ENCODE assay signal across 8 cellular contexts in genomic region chr20:62237772-62238568, GRCh38. TPM values are rescaled to one million over a fixed set of nuclear protein-coding genes. Genes with fewer than 3 reads are reported as not detected.
DNase-seq lines count a peak whose midpoint lies in the region; ATAC-seq, FAIRE-seq and TF ChIP-seq lines count a peak whose summit lies in the region.

Gene OSBPL2, plus strand, starts transcription at chr20:62238521. Its CDS starts 17,664 bp downstream, at chr20:62256185.

- peak within 1 kb of the TSS in 2 of 4 donors; percentile 71 to 82 for H3K4me3 ChIP-seq in adrenal gland
- peak within 1 kb of the TSS; percentile 63 to 96 (median 79) for H3K4me3 ChIP-seq in heart left ventricle
- peak within 1 kb of the TSS; percentile 78 for H3K4me3 ChIP-seq in upper lobe of right lung

- ATAC-seq in HG02852 (IDR thresholded peaks at IDR 0.05; ENCODE audit: unreplicated experiment): peak; percentile 98
- ATAC-seq in heart left ventricle: peak; percentile 97 to 98 (median 98)
- peak; percentile 98 for ATAC-seq in upper lobe of right lung

- no peaks in the 10 kb centered on the region for H3K27me3 ChIP-seq in adrenal gland
- no peaks in the 10 kb centered on the region for H3K27me3 ChIP-seq in heart left ventricle
- H3K27me3 ChIP-seq in upper lobe of right lung: no peaks in the 10 kb centered on the region

- no peak for TF ChIP-seq CTCF in adrenal gland (IDR thresholded peaks at IDR 0.05)
- TF ChIP-seq CTCF in heart left ventricle (IDR thresholded peaks at IDR 0.05): no peak
- no peak for TF ChIP-seq CTCF in upper lobe of right lung (IDR thresholded peaks at IDR 0.05)

- H3K9me3 ChIP-seq in adrenal gland (replicated peaks in 1 of 3) (no peaks in the 10 kb centered on the region), heart left ventricle (peaks cover 0 to 3% (median 0%) of the 10 kb centered on the region in 12 donors), upper lobe of right lung (no peaks in the 10 kb centered on the region)

- no peaks in the 10 kb centered on the region for H3K36me3 ChIP-seq in adrenal gland (replicated peaks in 1 of 2)
- peaks cover 0 to 6% (median 0%) of the 10 kb centered on the region in 9 donors for H3K36me3 ChIP-seq in heart left ventricle
- H3K36me3 ChIP-seq in upper lobe of right lung: peaks cover 8% of the 10 kb centered on the region

- peak; percentile 100 for DNase-seq in GM12892 (ENCODE audit: insufficient read length)
- peak; percentile 99 for DNase-seq in NCI-H146 (lab: John Stamatoyannopoulos, UW)
- DNase-seq in T-helper 1 cell: peak; percentile 99 to 100 (median 100)
- DNase-seq in adrenal gland: peak; percentile 99 to 100 (median 99)
- DNase-seq in heart left ventricle: peak; percentile 97 to 100 (median 99)
- DNase-seq in posterior vena cava (ENCODE audit: low spot score): peak; percentile 100
- DNase-seq in upper lobe of right lung: peak; percentile 100

- peak within 1 kb of the TSS in 4 of 5 donors; percentile 63 to 87 (median 76) for H3K27ac ChIP-seq in adrenal gland
- peak within 1 kb of the TSS; percentile 47 to 97 (median 86) for H3K27ac ChIP-seq in heart left ventricle
- H3K27ac ChIP-seq in upper lobe of right lung: peak within 1 kb of the TSS; percentile 85

- H3K4me1 ChIP-seq in adrenal gland (replicated peaks in 1 of 2) (peaks cover 6 to 31% of the 10 kb centered on the region in 2 donors), heart left ventricle (peaks cover 6 to 82% (median 44%) of the 10 kb centered on the region in 12 donors), upper lobe of right lung (peaks cover 21% of the 10 kb centered on the region)

- 1 to 10% (median 2%) methylated on average over 8 to 55 of the region's 55 CpGs for WGBS in adrenal gland, 4 donors
- WGBS in heart left ventricle, 4 donors: 0 to 2% (median 1%) methylated on average over 33 to 55 of the region's 55 CpGs

- FAIRE-seq in GM12892 (lab: Jason Lieb, UNC): peak; percentile 100

- intact Hi-C loops in adrenal gland (cut with DNase I) (no loop called here), heart left ventricle (cut with DNase I) (loop anchor here in 5 of 10 donors (5.0 to 10.0 kb wide), 5 partner anchors 49 to 169 kb away; partner anchors contain the start of genes MTG2 (in 3 of the 5), CABLES2 (in 1 of the 5), PSMA7 (in 1 of the 5) and SS18L1 (in 1 of the 5)), posterior vena cava (cut with DNase I) (no loop called here), upper lobe of right lung (cut with DNase I) (no loop called here)

- TF ChIP-seq POLR2A in GM12892 (IDR thresholded peaks at IDR 0.05; ENCODE audit: low read depth, low read length) (no peak; the same call in 1 of the 2 replicates), adrenal gland (IDR thresholded peaks at IDR 0.05) (peak in 1 of 2 donors; percentile 52), heart left ventricle (IDR thresholded peaks at IDR 0.05) (peak; percentile 31 to 46)

RNA-seq across cellular contexts. Expression of gene OSBPL2, which starts in this region (rescaled TPM):
- polyA plus RNA-seq in GM12892 (2012; ENCODE audit: missing spikeins): 15.3 TPM
- 10 to 100 TPM; 27.8 to 96.7 (median 37.9) TPM for total RNA-seq in adrenal gland
- 10 to 100 TPM; 13.8 to 38.3 (median 18.8) TPM for polyA plus RNA-seq in adrenal gland
- 10 to 100 TPM; 20.7 to 57.9 (median 40.3) TPM for total RNA-seq in heart left ventricle
- 10 to 100 TPM; 20.0 to 21.7 TPM for polyA plus RNA-seq in heart left ventricle
- 10 to 100 TPM; 31.8 to 34.7 TPM for total RNA-seq in posterior vena cava
- 52.3 TPM for total RNA-seq in upper lobe of right lung
